21 cellular contexts compared by ENCODE assay signal in genomic region chr7:149279111-149279743, GRCh38. TPM values are rescaled to one million over a fixed set of nuclear protein-coding genes. Genes with fewer than 3 reads are reported as not detected.
DNase-seq lines count a peak whose midpoint lies in the region; ATAC-seq, FAIRE-seq and TF ChIP-seq lines count a peak whose summit lies in the region.
"Had no signal": no experiment of that assay in that cellular context is flagged by ENCODE, and none has a peak within 500 bp of the region (broad histone marks: within the 10 kb centered on the region; RNA-seq: fewer than 3 reads in every experiment).

No MANE protein-coding gene starts in this region.

- TF ChIP-seq EP300 in K562 (IDR thresholded peaks at IDR 0.05; ENCODE audit: low read length) = no peak

- no peak overlapping the region for H3K14ac ChIP-seq in mesenchymal stem cell (ENCODE audit: low read length in 2 of 2)

- peaks cover 14% of the 10 kb centered on the region for H3K79me1 ChIP-seq in mesenchymal stem cell (replicated peaks; ENCODE audit: low read length, poor library complexity, severe bottlenecking)

- peaks cover 5% of the 10 kb centered on the region for H3K4me1 Mint-ChIP-seq in activated CD8-positive, alpha-beta memory T cell treated with anti-CD3 and anti-CD28 coated beads, Interleukin-2, amount 10 ng/mL, durations not matched to agents 7 days and 5 days
- peaks cover 4% of the 10 kb centered on the region in 2 donors for H3K4me1 Mint-ChIP-seq in stimulated activated naive B cell treated with anti-CD40 and anti-IgM and Interleukin-4, amounts not matched to agents 10 μg/mL and 1 μg/mL and 100 μg/mL, for 72 hours

- no peak overlapping the region for H2AK5ac ChIP-seq in mesenchymal stem cell (ENCODE audit: low read length, severe bottlenecking)

- peaks cover 34% of the 10 kb centered on the region for H3K36me3 Mint-ChIP-seq in activated CD8-positive, alpha-beta memory T cell treated with anti-CD3 and anti-CD28 coated beads, Interleukin-2, amount 10 ng/mL, durations not matched to agents 7 days and 5 days
- peaks cover 61 to 69% of the 10 kb centered on the region in 2 donors for H3K36me3 Mint-ChIP-seq in stimulated activated naive B cell treated with anti-CD40 and anti-IgM and Interleukin-4, amounts not matched to agents 10 μg/mL and 1 μg/mL and 100 μg/mL, for 72 hours

- no peak overlapping the region for H3K18ac ChIP-seq in mesenchymal stem cell (ENCODE audit: low read depth in 1 of 2, low read length in 2 of 2)

- WGBS in K562 (ENCODE audit: insufficient coverage, low coverage, missing lambda C conversion rate) = 36% methylated on average over 17 of the region's 17 CpGs
- WGBS in mesenchymal stem cell = 92% methylated on average over 10 of the region's 17 CpGs

- no peaks in the 10 kb centered on the region for H3K79me2 ChIP-seq in K562 (ENCODE audit: control insufficient read depth, insufficient read depth, low read length)

- H4K8ac ChIP-seq in mesenchymal stem cell (ENCODE audit: low read length) = no peak overlapping the region

- H3K36me3 ChIP-seq in K562 (ENCODE audit: control insufficient read depth, insufficient read depth, low read length) (peaks cover 8% of the 10 kb centered on the region; the same call in 1 of the 3 replicates), mesenchymal stem cell (ENCODE audit: control insufficient read depth in 1 of 2, insufficient read depth in 2 of 2, low read depth in 1 of 2, low read length in 2 of 2) (peaks cover 72 to 76% of the 10 kb centered on the region in 2 experiments)

- H3K9ac ChIP-seq in K562 (ENCODE audit: insufficient read depth in 1 of 2, low read depth in 2 of 2, low read length in 2 of 2) (no peak overlapping the region), mesenchymal stem cell (ENCODE audit: low read length) (no peak overlapping the region)

- no peaks in the 10 kb centered on the region for H3K9me3 Mint-ChIP-seq in activated CD8-positive, alpha-beta memory T cell treated with anti-CD3 and anti-CD28 coated beads, Interleukin-2, amount 10 ng/mL, durations not matched to agents 7 days and 5 days (ENCODE audit: low read depth)
- H3K9me3 Mint-ChIP-seq in stimulated activated naive B cell treated with anti-CD40 and anti-IgM and Interleukin-4, amounts not matched to agents 10 μg/mL and 1 μg/mL and 100 μg/mL, for 72 hours = peaks cover 2 to 4% of the 10 kb centered on the region in 2 donors
- H3K9me3 Mint-ChIP-seq: CD4-positive, alpha-beta T cell had no signal

- H2BK15ac ChIP-seq in mesenchymal stem cell (ENCODE audit: low read depth, poor library complexity, severe bottlenecking) = no peak overlapping the region

- no peak overlapping the region for H2AFZ ChIP-seq in K562 (ENCODE audit: low read depth, low read length)
- H2AFZ ChIP-seq in mesenchymal stem cell (ENCODE audit: low read depth, low read length) = no peak overlapping the region

- H2BK120ac ChIP-seq in mesenchymal stem cell (ENCODE audit: low read depth, low read length) = no peak overlapping the region

- BruUV-seq in K562 (replicated peaks; lab: Mats Ljungman, UMichigan) = no TSS peak

- no peak overlapping the region for H3K27ac ChIP-seq in K562 (ENCODE audit: extremely low read depth, low read depth, low read length)
- no peak overlapping the region for H3K27ac ChIP-seq in mesenchymal stem cell (ENCODE audit: low read length, poor library complexity, severe bottlenecking)
- H3K27ac ChIP-seq: HL-60 had no signal

- TF ChIP-seq CTCF in K562 (IDR thresholded peaks at IDR 0.05 in 2 of 3, conservative IDR thresholded peaks at IDR 0.05 in 1 of 3; ENCODE audit: insufficient read depth in 2 of 3, low read depth in 1 of 3, low read length in 3 of 3) = no peak
- TF ChIP-seq CTCF in GM13977 (IDR thresholded peaks at IDR 0.05; ENCODE audit: extremely low read depth, insufficient read depth, missing control alignments) = no peak

- ATAC-seq in activated CD8-positive, alpha-beta memory T cell treated with anti-CD3 and anti-CD28 coated beads, Interleukin-2, amount 10 ng/mL, durations not matched to agents 7 days and 5 days = peak; percentile 14
- peak; percentile 9 for ATAC-seq in K562
- ATAC-seq in stimulated activated naive B cell treated with anti-CD40 and anti-IgM and Interleukin-4, amounts not matched to agents 10 μg/mL and 1 μg/mL and 100 μg/mL, for 72 hours (replicated peaks) = no peak
- ATAC-seq: HCT116 had no signal

- intact Hi-C loops in K562 (cut with micrococcal nuclease) = no loop called here

- no peak overlapping the region for H3K4me2 ChIP-seq in K562 (ENCODE audit: insufficient read depth, low read length)
- no peak overlapping the region for H3K4me2 ChIP-seq in mesenchymal stem cell (ENCODE audit: low read length, poor library complexity, severe bottlenecking)

- H3K4me3 ChIP-seq in K562 = no peak overlapping the region
- no peak overlapping the region for H3K4me3 ChIP-seq in mesenchymal stem cell (ENCODE audit: insufficient read depth in 1 of 2, low read depth in 1 of 2, low read length in 2 of 2)

- TF ChIP-seq POLR2A in K562 (conservative IDR thresholded peaks at IDR 0.05) = no peak

- CTCF ChIA-PET in activated CD8-positive, alpha-beta memory T cell treated with anti-CD3 and anti-CD28 coated beads, Interleukin-2, amount 10 ng/mL, durations not matched to agents 7 days and 5 days (lab: Charles Lee) = interaction anchor here (0.8 kb wide), 1 partner anchor 255 kb away, joined by 3 read pairs; no protein-coding TSS in a partner anchor
- CTCF ChIA-PET in K562 (lab: Yijun Ruan, JAX; ENCODE audit: low intra/inter-chr PET ratio) = no interaction called here

- POLR2A ChIA-PET in K562 (lab: Yijun Ruan, JAX) = interaction anchor here (0.5 to 0.8 kb wide), 3 partner anchors 9 to 26 kb away, joined by 3 read pairs; no protein-coding TSS in a partner anchor

- H3K27me3 ChIP-seq in K562 (ENCODE audit: control insufficient read depth in 2 of 2, insufficient read depth in 2 of 2, low read length in 2 of 2) (peaks cover 40 to 63% of the 10 kb centered on the region in 2 experiments), mesenchymal stem cell (ENCODE audit: control insufficient read depth in 1 of 2, insufficient read depth in 1 of 2, low read length in 2 of 2) (no peaks in the 10 kb centered on the region)

- no peak overlapping the region for H3K27ac Mint-ChIP-seq in activated CD8-positive, alpha-beta memory T cell treated with anti-CD3 and anti-CD28 coated beads, Interleukin-2, amount 10 ng/mL, durations not matched to agents 7 days and 5 days
- H3K27ac Mint-ChIP-seq in stimulated activated naive B cell treated with anti-CD40 and anti-IgM and Interleukin-4, amounts not matched to agents 10 μg/mL and 1 μg/mL and 100 μg/mL, for 72 hours = peak overlapping the region; percentile 62
- H3K27ac Mint-ChIP-seq: CD4-positive, alpha-beta T cell had no signal

- no peak overlapping the region for H3K4me3 Mint-ChIP-seq in activated CD8-positive, alpha-beta memory T cell treated with anti-CD3 and anti-CD28 coated beads, Interleukin-2, amount 10 ng/mL, durations not matched to agents 7 days and 5 days
- H3K4me3 Mint-ChIP-seq in stimulated activated naive B cell treated with anti-CD40 and anti-IgM and Interleukin-4, amounts not matched to agents 10 μg/mL and 1 μg/mL and 100 μg/mL, for 72 hours = no peak overlapping the region
- H3K4me3 Mint-ChIP-seq: CD4-positive, alpha-beta T cell had no signal

- no peak overlapping the region for H3K4ac ChIP-seq in mesenchymal stem cell (ENCODE audit: low read depth in 1 of 2, low read length in 2 of 2)

- no peak for TF ChIP-seq RAD21 in K562 (CRISPR knock-in tag; conservative IDR thresholded peaks at IDR 0.05 in 1 of 2, IDR thresholded peaks at IDR 0.05 in 1 of 2)

- peaks cover 13% of the 10 kb centered on the region for H4K20me1 ChIP-seq in K562 (replicated peaks; ENCODE audit: control insufficient read depth, insufficient read depth, low read length)

- H3K9me3 ChIP-seq in K562 (replicated peaks; ENCODE audit: control insufficient read depth, insufficient read depth, low read depth, low read length) = no peaks in the 10 kb centered on the region
- H3K9me3 ChIP-seq in mesenchymal stem cell (ENCODE audit: control insufficient read depth, low read length) = no peaks in the 10 kb centered on the region

- in situ Hi-C loops in K562 (cut with MboI) = no loop called here
- in situ Hi-C loops in GM13977 (cut with MboI; ENCODE audit: low pct_unique_long_range_greater_than_20kb, low sequenced_read_pairs, unreplicated experiment) = no loop called here

- H3K23ac ChIP-seq in mesenchymal stem cell (ENCODE audit: low read length in 2 of 2) = no peak overlapping the region

- no peak for FAIRE-seq in K562 (lab: Jason Lieb, UNC)
- FAIRE-seq in islet of Langerhans (lab: Jason Lieb, UNC) = peak; percentile 21
- FAIRE-seq: D721Med, G401.6, GM12892, GM19239 had no signal

- DNase-seq in activated CD8-positive, alpha-beta memory T cell treated with anti-CD3 and anti-CD28 coated beads, Interleukin-2, amount 10 ng/mL, durations not matched to agents 7 days and 5 days = no peak
- no peak for DNase-seq in activated CD8-positive, alpha-beta memory T cell treated with anti-CD3 and anti-CD28 coated beads, Interleukin-2, amount 50 U/mL, for 48 hours
- DNase-seq in K562 (ENCODE audit: extremely low read depth in 1 of 4, low spot score in 3 of 4) (no peak), T-helper 1 cell (no peak), mesenchymal stem cell (no peak), GM13977 (ENCODE audit: low spot score) (no peak)
- DNase-seq in stimulated activated naive B cell treated with anti-CD40 and anti-IgM and Interleukin-4, amounts not matched to agents 10 μg/mL and 1 μg/mL and 100 μg/mL, for 72 hours = no peak
- DNase-seq: ACHN; C1 segment of cervical spinal cord; CD4-positive, alpha-beta T cell; DMS153; DMS79 treated with DMSO at 0.1 percent for 48 hours; EL; GOT3 had no signal

- H3K27me3 Mint-ChIP-seq in activated CD8-positive, alpha-beta memory T cell treated with anti-CD3 and anti-CD28 coated beads, Interleukin-2, amount 10 ng/mL, durations not matched to agents 7 days and 5 days = no peaks in the 10 kb centered on the region
- no peaks in the 10 kb centered on the region for H3K27me3 Mint-ChIP-seq in stimulated activated naive B cell treated with anti-CD40 and anti-IgM and Interleukin-4, amounts not matched to agents 10 μg/mL and 1 μg/mL and 100 μg/mL, for 72 hours
- H3K27me3 Mint-ChIP-seq: CD4-positive, alpha-beta T cell had no signal

- H3K4me1 ChIP-seq in K562 (replicated peaks in 1 of 2; ENCODE audit: control insufficient read depth in 2 of 2, insufficient read depth in 2 of 2, low read length in 2 of 2) = peaks cover 0 to 14% of the 10 kb centered on the region in 2 experiments; a peak in 1 of 5 replicates
- no peaks in the 10 kb centered on the region for H3K4me1 ChIP-seq in mesenchymal stem cell (ENCODE audit: control insufficient read depth, insufficient read depth, low read depth, low read length)

- H4K91ac ChIP-seq in mesenchymal stem cell (ENCODE audit: low read length) = no peak overlapping the region

- no peak overlapping the region for H2BK12ac ChIP-seq in mesenchymal stem cell (ENCODE audit: low read length in 2 of 2)

- no peak overlapping the region for H2BK5ac ChIP-seq in mesenchymal stem cell (ENCODE audit: low read depth, low read length, poor library complexity, severe bottlenecking)

- H3K9me1 ChIP-seq in K562 (ENCODE audit: control insufficient read depth, insufficient read depth, low read length) = no peaks in the 10 kb centered on the region

RNA-seq across cellular contexts. Expression of gene ZNF783, which starts 17.2 kb away (rescaled TPM):
- 10 to 100 TPM; 14.8 to 15.5 TPM for total RNA-seq in activated CD8-positive, alpha-beta memory T cell treated with anti-CD3 and anti-CD28 coated beads, Interleukin-2, amount 10 ng/mL, durations not matched to agents 7 days and 5 days
- 23.2 and 45.5 TPM in 2 replicates for total RNA-seq in K562 (2011; cell fraction: chromatin; rRNA removed; ENCODE audit: low replicate concordance)
- 23.9 and 27.2 TPM in 2 replicates for total RNA-seq in K562 (2011; cell fraction: nucleolus; rRNA removed)
- total RNA-seq in K562 (2011; cell fraction: nucleoplasm; rRNA removed) = 21.1 and 22.8 TPM in 2 replicates
- total RNA-seq in K562 (2014; rRNA removed) (6.9 and 7.8 TPM in 2 replicates), K562 (2014; rRNA removed; fragmentation: Illumina TruSeq; extraction: Trizol) (3.1 and 3.2 TPM in 2 replicates), K562 (2015; rRNA removed; fragmentation: Illumina TruSeq; extraction: Trizol) (5.0 and 5.1 TPM in 2 replicates), K562 (2021) (9.5 and 11.2 TPM in 2 replicates)
- polyA plus RNA-seq in K562 (2011; rRNA removed) (8.9 and 10.0 TPM in 2 replicates), K562 (2014; fragmentation: Illumina TruSeq; extraction: Trizol) (5.1 and 5.4 TPM in 2 replicates), K562 (2014; fragmentation: Nextera tagmentation; extraction: Ambion mirVana) (1 to 10 TPM in 1 of 2 experiments, under 1 TPM in 1; 0.66 to 1.4 TPM), K562 (2014; rRNA removed) (9.3 and 10.2 TPM in 2 replicates)
- polyA plus RNA-seq in K562 (2011; cell fraction: cytosol; rRNA removed) = 9.5 and 9.8 TPM in 2 replicates
- polyA plus RNA-seq in K562 (2011; cell fraction: nucleus; rRNA removed) = 42.7 and 51.9 TPM in 2 replicates
- 4.8 and 8.8 TPM in 2 replicates for polyA plus RNA-seq in K562 (2012)
- polyA minus RNA-seq in K562 (2011; rRNA and poly(A)+ RNA removed) = 4.7 and 5.2 TPM in 2 replicates
- polyA minus RNA-seq in K562 (2011; cell fraction: cytosol; rRNA and poly(A)+ RNA removed) = 4.0 and 4.6 TPM in 2 replicates
- 9.8 and 14.9 TPM in 2 replicates for polyA minus RNA-seq in K562 (2011; cell fraction: nucleus; rRNA and poly(A)+ RNA removed)
- 3.7 TPM for polyA plus RNA-seq in mesenchymal stem cell (2013, experiment 1 of 2)
- polyA plus RNA-seq in mesenchymal stem cell (2013, experiment 2 of 2) = 3.5 TPM

RNA-seq across cellular contexts. Expression of gene ZNF212, which starts 39.8 kb away (rescaled TPM):
- total RNA-seq in activated CD8-positive, alpha-beta memory T cell treated with anti-CD3 and anti-CD28 coated beads, Interleukin-2, amount 10 ng/mL, durations not matched to agents 7 days and 5 days = 10 to 100 TPM; 12.8 to 14.2 TPM
- 27.2 and 40.3 TPM in 2 replicates for total RNA-seq in K562 (2011; cell fraction: chromatin; rRNA removed; ENCODE audit: low replicate concordance)
- 25.4 and 28.3 TPM in 2 replicates for total RNA-seq in K562 (2011; cell fraction: nucleolus; rRNA removed)
- total RNA-seq in K562 (2011; cell fraction: nucleoplasm; rRNA removed) = 21.7 and 25.2 TPM in 2 replicates
- total RNA-seq in K562 (2014; rRNA removed) = 10.2 and 10.7 TPM in 2 replicates
- 6.5 and 7.1 TPM in 2 replicates for total RNA-seq in K562 (2014; rRNA removed; fragmentation: Illumina TruSeq; extraction: Trizol)
- total RNA-seq in K562 (2015; rRNA removed; fragmentation: Illumina TruSeq; extraction: Trizol) = 5.6 and 6.3 TPM in 2 replicates
- 18.0 and 21.4 TPM in 2 replicates for total RNA-seq in K562 (2021)
- polyA plus RNA-seq in K562 (2011; rRNA removed) = 7.2 and 13.3 TPM in 2 replicates
- polyA plus RNA-seq in K562 (2011; cell fraction: cytosol; rRNA removed) = 5.8 and 8.6 TPM in 2 replicates
- polyA plus RNA-seq in K562 (2011; cell fraction: nucleus; rRNA removed) = 21.0 and 21.8 TPM in 2 replicates
- polyA plus RNA-seq in K562 (2012) = 13.3 and 14.1 TPM in 2 replicates
- polyA plus RNA-seq in K562 (2014; fragmentation: Illumina TruSeq; extraction: Trizol) = 11.2 and 14.2 TPM in 2 replicates
- 1 to 10 TPM; 1.8 to 1.9 TPM for polyA plus RNA-seq in K562 (2014; fragmentation: Nextera tagmentation; extraction: Ambion mirVana)
- 11.6 and 14.1 TPM in 2 replicates for polyA plus RNA-seq in K562 (2014; rRNA removed)
- 5.9 and 6.0 TPM in 2 replicates for polyA minus RNA-seq in K562 (2011; rRNA and poly(A)+ RNA removed)
- 4.8 and 5.8 TPM in 2 replicates for polyA minus RNA-seq in K562 (2011; cell fraction: cytosol; rRNA and poly(A)+ RNA removed)
- 7.9 and 12.3 TPM in 2 replicates for polyA minus RNA-seq in K562 (2011; cell fraction: nucleus; rRNA and poly(A)+ RNA removed)
- polyA plus RNA-seq in mesenchymal stem cell (2013, experiment 1 of 2) = 3.1 TPM
- polyA plus RNA-seq in mesenchymal stem cell (2013, experiment 2 of 2) = 2.8 TPM

Comparison
In these comparisons a context has a peak if more than half of its experiments do, and no peak if none do; other contexts are left out.
1. ATAC-seq: peak in activated CD8-positive, alpha-beta memory T cell treated with anti-CD3 and anti-CD28 coated beads, Interleukin-2, amount 10 ng/mL, durations not matched to agents 7 days and 5 days (single experiment) and K562 (single experiment); none in stimulated activated naive B cell treated with anti-CD40 and anti-IgM and Interleukin-4, amounts not matched to agents 10 μg/mL and 1 μg/mL and 100 μg/mL, for 72 hours (0 of 2).